2 cellular contexts compared by ENCODE assay signal in genomic region chr7:74176555-74176954, GRCh38.
TF ChIP-seq lines count a peak whose summit lies in the region.

No MANE protein-coding gene starts in this region.

TF ChIP-seq in SK-N-SH, 30 proteins besides CTCF, POLR2A, EP300 and RAD21 (continued from another document):
- no peak for TF ChIP-seq FOSL2 (IDR thresholded peaks at IDR 0.05; ENCODE audit: borderline replicate concordance, low read depth)
- TF ChIP-seq CHD2 (IDR thresholded peaks at IDR 0.05; ENCODE audit: low read length, partially characterized antibody): no peak
- TF ChIP-seq FOXJ3 (CRISPR knock-in tag; IDR thresholded peaks at IDR 0.05): no peak
- TF ChIP-seq SMC3 (IDR thresholded peaks at IDR 0.05; ENCODE audit: low read depth, low read length): no peak
- no peak for TF ChIP-seq NFIC (IDR thresholded peaks at IDR 0.05; ENCODE audit: borderline replicate concordance)
- no peak for TF ChIP-seq GATA2 (CRISPR knock-in tag; IDR thresholded peaks at IDR 0.05)
- TF ChIP-seq USF1 (IDR thresholded peaks at IDR 0.05; ENCODE audit: borderline replicate concordance, low read depth): no peak
- no peak for TF ChIP-seq RFX5 (IDR thresholded peaks at IDR 0.05; ENCODE audit: low read length)

TF ChIP-seq in SK-N-SH treated with all-trans-retinoic acid at 6 μM for 48 hours, 23 proteins besides CTCF, POLR2A, EP300 and RAD21 (continued from another document):
- TF ChIP-seq CSRNP3 (CRISPR knock-in tag; IDR thresholded peaks at IDR 0.05): no peak
- no peak for TF ChIP-seq TOX (CRISPR knock-in tag; IDR thresholded peaks at IDR 0.05; ENCODE audit: borderline replicate concordance)
- TF ChIP-seq OSR1 (CRISPR knock-in tag; IDR thresholded peaks at IDR 0.05): no peak
- no peak for TF ChIP-seq GLIS3 (CRISPR knock-in tag; IDR thresholded peaks at IDR 0.05)
- no peak for TF ChIP-seq ZFP3 (CRISPR knock-in tag; IDR thresholded peaks at IDR 0.05)
- TF ChIP-seq TSHZ2 (CRISPR knock-in tag; IDR thresholded peaks at IDR 0.05): no peak
- no peak for TF ChIP-seq TCF4 (CRISPR knock-in tag; IDR thresholded peaks at IDR 0.05; ENCODE audit: borderline replicate concordance)
- no peak for TF ChIP-seq SNAI2 (CRISPR knock-in tag; IDR thresholded peaks at IDR 0.05)
- no peak for TF ChIP-seq CREB5 (CRISPR knock-in tag; IDR thresholded peaks at IDR 0.05; ENCODE audit: low read depth)
- TF ChIP-seq BACH2 (CRISPR knock-in tag; IDR thresholded peaks at IDR 0.05; ENCODE audit: borderline replicate concordance): no peak
- no peak for TF ChIP-seq CSDC2 (CRISPR knock-in tag; IDR thresholded peaks at IDR 0.05)
- TF ChIP-seq POU6F1 (CRISPR knock-in tag; IDR thresholded peaks at IDR 0.05; ENCODE audit: borderline replicate concordance, low read depth): no peak
